27 cellular contexts compared by ENCODE assay signal in the genomic region with DNA sequence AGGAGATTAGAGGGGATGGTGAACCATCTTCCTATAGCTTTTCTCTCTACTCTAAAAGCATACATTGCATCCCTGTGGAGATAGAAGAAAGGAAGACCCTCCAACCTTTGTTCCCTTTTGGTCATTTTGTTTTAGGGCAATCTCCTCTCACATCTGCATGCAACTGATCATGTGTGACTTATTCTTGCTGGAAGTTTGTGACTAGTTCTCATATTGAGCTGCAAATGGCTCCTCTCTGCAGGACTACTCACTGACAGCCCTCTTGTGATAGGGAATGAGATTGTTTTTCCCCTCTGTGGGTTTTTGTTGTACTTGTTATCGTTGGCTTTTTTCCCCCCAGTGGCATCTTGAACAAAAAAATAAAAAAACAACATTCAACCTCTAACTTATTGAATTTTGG.
"Had no signal": no experiment of that assay in that cellular context is flagged by ENCODE, and none has a peak within 500 bp of the region (broad histone marks: within the 10 kb centered on the region; RNA-seq: fewer than 3 reads in every experiment).

No MANE protein-coding gene starts in this region.

- H3K27ac ChIP-seq: Peyer's patch, RWPE1, SJCRH30 had no signal

- H3K4me3 ChIP-seq: Peyer's patch, SJCRH30 had no signal

- DNase-seq: activated CD4-positive, alpha-beta T cell treated with anti-CD3 and anti-CD28 coated beads for 48 hours; activated CD4-positive, alpha-beta T cell treated with anti-CD3 and anti-CD28 coated beads, Interleukin-2, amount 50 U/mL, for 4 hours; activated CD4-positive, CD25-positive, alpha-beta regulatory T cell treated with anti-CD3 and anti-CD28 coated beads, Interleukin-2, amount 50 U/mL, for 72 hours; activated CD8-positive, alpha-beta memory T cell treated with anti-CD3 and anti-CD28 coated beads, Interleukin-2, amount 10 ng/mL, durations not matched to agents 7 days and 5 days; activated gamma-delta T cell; activated naive CD4-positive, alpha-beta T cell treated with anti-CD3 and anti-CD28 coated beads for 36 hours; activated T-cell treated with anti-CD3 and anti-CD28 coated beads, Interleukin-2, amount 50 U/mL, for 24 hours; amygdala; Kasumi-1; KBM-7; NCI-H1105 treated with DMSO at 0.1 percent for 48 hours; NCI-H1436 treated with DMSO at 0.1 percent for 48 hours; NCI-H1930; NCI-H345; NCI-H510A; NCI-H69; NK-92 treated with Interleukin-12 subunit alpha and Interleukin-12 subunit beta, amount 100 ng/mL, for 24 hours; Peyer's patch; Right ventricle myocardium superior; SJCRH30 had no signal

- H3K4me1 Mint-ChIP-seq: activated CD8-positive, alpha-beta memory T cell treated with anti-CD3 and anti-CD28 coated beads, Interleukin-2, amount 10 ng/mL, durations not matched to agents 7 days and 5 days; activated T-helper 17 cell treated with anti-CD3 and anti-CD28 coated beads, Interleukin-2, amount 50 U/mL, for 72 hours; central memory CD8-positive, alpha-beta T cell had no signal

- H3K27ac Mint-ChIP-seq: activated CD8-positive, alpha-beta memory T cell treated with anti-CD3 and anti-CD28 coated beads, Interleukin-2, amount 10 ng/mL, durations not matched to agents 7 days and 5 days; activated naive CD4-positive, alpha-beta T cell treated with anti-CD3 and anti-CD28 coated beads for 36 hours; activated naive CD8-positive, alpha-beta T cell; activated T-cell treated with anti-CD3 and anti-CD28 coated beads, Interleukin-2, amount 50 U/mL, for 24 hours; activated T-helper 17 cell treated with anti-CD3 and anti-CD28 coated beads, Interleukin-2, amount 50 U/mL, for 72 hours; brain; T-helper 1 cell treated with Interleukin-12 subunit alpha and Interleukin-12 subunit beta and Interleukin-4 antibody, amounts not matched to agents 30 μg/mL and 1 μg/mL, for 36 hours had no signal

- H3K9me3 ChIP-seq: SJCRH30 had no signal

- ATAC-seq: activated CD8-positive, alpha-beta memory T cell treated with anti-CD3 and anti-CD28 coated beads, Interleukin-2, amount 10 ng/mL, durations not matched to agents 7 days and 5 days; activated T-helper 17 cell treated with anti-CD3 and anti-CD28 coated beads, Interleukin-2, amount 50 U/mL, for 72 hours; SK-N-SH treated with all-trans-retinoic acid at 6 μM for 48 hours had no signal

- H3K36me3 ChIP-seq: Peyer's patch, SJCRH30 had no signal

- H3K4me1 ChIP-seq: Peyer's patch, SJCRH30 had no signal

- H3K27me3 Mint-ChIP-seq: activated CD8-positive, alpha-beta memory T cell treated with anti-CD3 and anti-CD28 coated beads, Interleukin-2, amount 10 ng/mL, durations not matched to agents 7 days and 5 days; activated naive CD8-positive, alpha-beta T cell; activated T-cell treated with anti-CD3 and anti-CD28 coated beads, Interleukin-2, amount 50 U/mL, for 24 hours; activated T-helper 17 cell treated with anti-CD3 and anti-CD28 coated beads, Interleukin-2, amount 50 U/mL, for 72 hours; brain; central memory CD8-positive, alpha-beta T cell had no signal

- H3K27me3 ChIP-seq: Peyer's patch, SJCRH30 had no signal

- H3K36me3 Mint-ChIP-seq: activated CD8-positive, alpha-beta memory T cell treated with anti-CD3 and anti-CD28 coated beads, Interleukin-2, amount 10 ng/mL, durations not matched to agents 7 days and 5 days; activated naive CD8-positive, alpha-beta T cell; brain had no signal

- H3K4me3 Mint-ChIP-seq: activated CD8-positive, alpha-beta memory T cell treated with anti-CD3 and anti-CD28 coated beads, Interleukin-2, amount 10 ng/mL, durations not matched to agents 7 days and 5 days; activated naive CD4-positive, alpha-beta T cell treated with anti-CD3 and anti-CD28 coated beads for 36 hours; activated naive CD8-positive, alpha-beta T cell; activated T-cell treated with anti-CD3 and anti-CD28 coated beads, Interleukin-2, amount 50 U/mL, for 24 hours; activated T-helper 17 cell treated with anti-CD3 and anti-CD28 coated beads, Interleukin-2, amount 50 U/mL, for 72 hours; brain; central memory CD8-positive, alpha-beta T cell; T-helper 1 cell treated with Interleukin-12 subunit alpha and Interleukin-12 subunit beta and Interleukin-4 antibody, amounts not matched to agents 30 μg/mL and 1 μg/mL, for 36 hours had no signal
